In the genomic region with DNA sequence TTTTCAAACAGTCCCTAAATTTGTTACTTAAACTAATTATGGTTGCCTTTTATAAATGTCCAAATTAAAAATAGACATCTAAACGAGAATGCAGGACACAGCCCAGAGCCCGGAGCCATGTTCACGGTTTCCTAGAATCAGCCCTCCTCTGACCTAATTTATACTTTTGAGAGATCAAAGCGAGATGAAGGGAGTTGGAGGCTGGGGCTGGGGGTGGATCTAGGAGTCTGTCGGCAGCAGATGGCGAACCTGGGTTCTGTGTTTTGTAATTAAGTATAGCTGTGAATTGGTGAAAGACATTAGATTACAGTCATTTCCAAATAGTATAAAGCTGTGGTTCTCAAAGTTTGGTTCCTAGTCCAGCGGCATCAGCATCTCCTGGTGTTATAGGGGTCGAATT, we compare ENCODE assay signal across 14 cellular contexts.
DNase-seq lines count a peak whose midpoint lies in the region; ATAC-seq, FAIRE-seq and TF ChIP-seq lines count a peak whose summit lies in the region.
"Had no signal": no experiment of that assay in that cellular context is flagged by ENCODE, and none has a peak within 500 bp of the region (broad histone marks: within the 10 kb centered on the region; RNA-seq: fewer than 3 reads in every experiment).

No MANE protein-coding gene starts in this region.

- H3K4me1 ChIP-seq in H9 (ENCODE audit: insufficient read depth, low read length), result peaks cover 6% of the 10 kb centered on the region; the same call in 1 of the 2 replicates

- no peak for ATAC-seq in naive B cell (ENCODE audit: low read depth in 2 of 2)
- ATAC-seq in GM19463 (IDR thresholded peaks at IDR 0.05; ENCODE audit: unreplicated experiment), result no peak
- ATAC-seq: HCT116 had no signal

- H2AK5ac ChIP-seq in H9 (ENCODE audit: insufficient read length, low read length), result no peak overlapping the region

- H3K23ac ChIP-seq in H9 (ENCODE audit: insufficient read length, low read depth, low read length), result no peak overlapping the region

- no peak overlapping the region for H3K27ac ChIP-seq in H9 (ENCODE audit: insufficient read length, low read depth, low read length)
- H3K27ac ChIP-seq: HL-60, neural progenitor cell had no signal

- no peaks in the 10 kb centered on the region for H4K20me1 ChIP-seq in H9 (ENCODE audit: control insufficient read depth, insufficient read depth, insufficient read length)

- no peak overlapping the region for H2BK20ac ChIP-seq in H9 (ENCODE audit: low read depth, low read length, poor library complexity, severe bottlenecking)

- no peak overlapping the region for H3K14ac ChIP-seq in H9 (ENCODE audit: insufficient read depth, low read length)

- no peak overlapping the region for H3K4me2 ChIP-seq in H9 (ENCODE audit: insufficient read depth, insufficient read length, low read length)
- H3K4me2 ChIP-seq: neural progenitor cell had no signal

- H3K9me3 Mint-ChIP-seq in H9 (no peaks in the 10 kb centered on the region), naive B cell (peaks cover 0 to 10% (median 0%) of the 10 kb centered on the region in 7 donors)

- DNase-seq in NCI-H82 (lab: John Stamatoyannopoulos, UW) (peak; percentile 49), NCI-H82 treated with DMSO at 0.1 percent for 48 hours (lab: John Stamatoyannopoulos, UW; ENCODE audit: unreplicated experiment) (no peak), H9 (no peak), naive B cell (no peak), RCC 7860 (ENCODE audit: low spot score) (no peak), NOMO-1 treated with DMSO at 0.1 percent for 48 hours (lab: John Stamatoyannopoulos, UW; ENCODE audit: unreplicated experiment) (no peak)
- peak; percentile 9 to 29 for DNase-seq in activated CD4-positive, alpha-beta T cell treated with anti-CD3 and anti-CD28 coated beads, Interleukin-2, amount 50 U/mL, for 4 hours
- DNase-seq: NCI-H2081 had no signal

- H3K36me3 Mint-ChIP-seq in H9 (ENCODE audit: insufficient read depth in 1 of 3, low read depth in 3 of 3) (no peaks in the 10 kb centered on the region), naive B cell (no peaks in the 10 kb centered on the region)

- WGBS in H9 (ENCODE audit: extremely low coverage, insufficient read length, low lambda C conversion rate), result no CpG with 5 or more reads among the region's 8 CpGs

- H3K4ac ChIP-seq in H9 (ENCODE audit: low read depth, low read length), result no peak overlapping the region

- H3K27me3 Mint-ChIP-seq in H9 (ENCODE audit: low read depth) (no peaks in the 10 kb centered on the region), naive B cell (no peaks in the 10 kb centered on the region)

- no peak overlapping the region for H4K8ac ChIP-seq in H9 (replicated peaks; ENCODE audit: insufficient read length, low read depth, low read length)

- H3K4me3 Mint-ChIP-seq in H9 (no peak overlapping the region), naive B cell (no peak overlapping the region)
- H3K4me3 Mint-ChIP-seq: neural progenitor cell had no signal

- no peak overlapping the region for H4K91ac ChIP-seq in H9 (ENCODE audit: insufficient read length, low read depth, low read length)

- no peaks in the 10 kb centered on the region for H3K23me2 ChIP-seq in H9 (ENCODE audit: insufficient read length, low read depth, low read length, poor library complexity, severe bottlenecking)

- H3T11ph ChIP-seq in H9 (ENCODE audit: low read length), result no peak overlapping the region

- no peak overlapping the region for H3K9ac ChIP-seq in H9 (ENCODE audit: extremely low read depth, insufficient read length, low read length)
- H3K9ac ChIP-seq: neural progenitor cell had no signal

- H3K4me1 Mint-ChIP-seq in H9, result peaks cover 33 to 46% of the 10 kb centered on the region in 2 experiments
- H3K4me1 Mint-ChIP-seq in naive B cell, result peaks cover 56 to 92% (median 90%) of the 10 kb centered on the region in 3 donors

- no peaks in the 10 kb centered on the region for H3K9me3 ChIP-seq in H9 (ENCODE audit: control insufficient read depth, low read depth, low read length)

- no peak for TF ChIP-seq CTCF in H9 (conservative IDR thresholded peaks at IDR 0.05)

- H3K79me1 ChIP-seq in H9 (ENCODE audit: insufficient read depth, low read depth, low read length, poor library complexity, severe bottlenecking), result no peaks in the 10 kb centered on the region

- H3K27ac Mint-ChIP-seq in H9, result peak overlapping the region in 2 of 3 experiments; percentile 45 to 81; a peak in 2 of 7 replicates
- H3K27ac Mint-ChIP-seq in naive B cell, result peak overlapping the region in 5 of 6 donors; percentile 24 to 81 (median 71)
- H3K27ac Mint-ChIP-seq: neural progenitor cell had no signal

- H2BK5ac ChIP-seq in H9 (ENCODE audit: insufficient read length, low read length), result no peak overlapping the region

- no peak overlapping the region for H2BK120ac ChIP-seq in H9 (ENCODE audit: low read depth, low read length, poor library complexity, severe bottlenecking)

- no peak overlapping the region for H2BK15ac ChIP-seq in H9 (ENCODE audit: low read depth, low read length)

- no peaks in the 10 kb centered on the region for H3K27me3 ChIP-seq in H9 (ENCODE audit: insufficient read depth, low read length)
- H3K27me3 ChIP-seq: neural progenitor cell had no signal

- no peak overlapping the region for H3K56ac ChIP-seq in H9 (ENCODE audit: insufficient read length, low read depth, low read length)

- no peak overlapping the region for H3K18ac ChIP-seq in H9 (ENCODE audit: insufficient read length, low read depth, low read length)

- no peak for FAIRE-seq in RCC 7860 (lab: Jason Lieb, UNC)
- FAIRE-seq: A204.1, colon had no signal

- no peak overlapping the region for H4K5ac ChIP-seq in H9 (ENCODE audit: insufficient read length, low read depth, low read length)

- no peak overlapping the region for H2AFZ ChIP-seq in H9 (ENCODE audit: low read length)
- H2AFZ ChIP-seq: neural progenitor cell had no signal

- H2BK12ac ChIP-seq in H9 (ENCODE audit: insufficient read length, low read depth, low read length), result no peak overlapping the region

- H3K79me2 ChIP-seq in H9 (ENCODE audit: insufficient read depth, low read length), result no peaks in the 10 kb centered on the region

Comparison
In these comparisons a context has a peak if more than half of its experiments do, and no peak if none do; other contexts are left out.
1. DNase-seq: peak in NCI-H82 (single experiment) and activated CD4-positive, alpha-beta T cell treated with anti-CD3 and anti-CD28 coated beads, Interleukin-2, amount 50 U/mL, for 4 hours (2 of 2); none in NCI-H82 treated with DMSO at 0.1 percent for 48 hours (single experiment), H9 (single experiment), naive B cell (single experiment), RCC 7860 (single experiment) and NOMO-1 treated with DMSO at 0.1 percent for 48 hours (single experiment).